In genomic region chr4:158670975-158671664, GRCh38 we compare ENCODE assay signal across 8 cellular contexts. TPM values are rescaled to one million over a fixed set of nuclear protein-coding genes. Genes with fewer than 3 reads are reported as not detected.
DNase-seq lines count a peak whose midpoint lies in the region; ATAC-seq and TF ChIP-seq lines count a peak whose summit lies in the region.

No MANE protein-coding gene starts in this region.

- peak overlapping the region; percentile 95 for H2AFZ ChIP-seq in OCI-LY7 (ENCODE audit: low read length)

- DNase-seq in Caki2 (ENCODE audit: low read depth) (peak; percentile 70), HS-27A (ENCODE audit: low read depth) (peak; percentile 75), OCI-LY7 (ENCODE audit: low spot score) (peak; percentile 53), fibroblast of the conjunctiva (ENCODE audit: low read depth) (peak; percentile 85), nephron progenitor cell (peak; percentile 59)
- peak; percentile 41 for DNase-seq in activated T-helper 9 cell treated with anti-CD3 and anti-CD28 coated beads, Interleukin-2, amount 50 U/mL, for 16 hours (ENCODE audit: low read depth)

- H3K9me2 ChIP-seq in OCI-LY7 (ENCODE audit: insufficient read depth, low read length): no peaks in the 10 kb centered on the region

- H3K27me3 ChIP-seq in stomach smooth muscle (ENCODE audit: control insufficient read depth in 1 of 2, insufficient read depth in 2 of 2, low read length in 2 of 2): no peaks in the 10 kb centered on the region

- no peak for TF ChIP-seq CTCF in OCI-LY7 (conservative IDR thresholded peaks at IDR 0.05; ENCODE audit: low read length)
- no peak for TF ChIP-seq CTCF in nephron progenitor cell (IDR thresholded peaks at IDR 0.05)

- no peaks in the 10 kb centered on the region for H3K9me3 Mint-ChIP-seq in nephron progenitor cell

- no peaks in the 10 kb centered on the region for H3K9me3 ChIP-seq in OCI-LY7 (ENCODE audit: low read length)
- H3K9me3 ChIP-seq in stomach smooth muscle (ENCODE audit: control insufficient read depth in 2 of 2, low read length in 2 of 2): no peaks in the 10 kb centered on the region

- peaks cover 26% of the 10 kb centered on the region for H3K36me3 Mint-ChIP-seq in nephron progenitor cell (ENCODE audit: low read depth)

- H3K27ac ChIP-seq in OCI-LY7 (ENCODE audit: low read depth, low read length, poor library complexity, severe bottlenecking) (peak overlapping the region; percentile 78), stomach smooth muscle (ENCODE audit: low read length) (peak overlapping the region; percentile 98)

- H3K27me3 Mint-ChIP-seq in nephron progenitor cell (ENCODE audit: low read depth, poor library complexity): no peaks in the 10 kb centered on the region

- in situ Hi-C loops in Caki2 (cut with HindIII; ENCODE audit: low pct_unique_long_range_greater_than_20kb, low sequenced_read_pairs): no loop called here

- peak; percentile 27 for ATAC-seq in GM19467 (IDR thresholded peaks at IDR 0.05; ENCODE audit: unreplicated experiment)

- intact Hi-C loops in OCI-LY7 (cut with micrococcal nuclease; ENCODE audit: unreplicated experiment): loop anchor here (5.0 kb wide), 2 partner anchors 431 to 506 kb away; partner anchors contain the start of gene RAPGEF2

- peaks cover 63% of the 10 kb centered on the region for H3K79me2 ChIP-seq in OCI-LY7 (ENCODE audit: insufficient read depth, low read depth, low read length)

- BruUV-seq in OCI-LY7 (replicated peaks; lab: Mats Ljungman, UMichigan): no TSS peak

- peaks cover 39% of the 10 kb centered on the region for H3K4me1 Mint-ChIP-seq in nephron progenitor cell

- H3K36me3 ChIP-seq in OCI-LY7 (ENCODE audit: insufficient read depth, low read length) (peaks cover 30% of the 10 kb centered on the region), stomach smooth muscle (ENCODE audit: control insufficient read depth in 2 of 2, insufficient read depth in 2 of 2, low read length in 2 of 2) (no peaks in the 10 kb centered on the region)

- POLR2A ChIA-PET in OCI-LY7 (lab: Charles Lee): interaction anchor here (0.6 kb wide), 1 partner anchor 13 kb away, joined by 4 read pairs; no protein-coding TSS in a partner anchor

- H3K4me2 ChIP-seq in OCI-LY7 (ENCODE audit: low read length): peak overlapping the region; percentile 90

- CTCF ChIA-PET in OCI-LY7 (lab: Charles Lee; ENCODE audit: unreplicated experiment): no interaction called here

- peaks cover 20% of the 10 kb centered on the region for H4K20me1 ChIP-seq in OCI-LY7 (ENCODE audit: insufficient read depth, low read length)

- H3K4me3 ChIP-seq in OCI-LY7 (ENCODE audit: low read depth, low read length, poor library complexity, severe bottlenecking) (peak overlapping the region; percentile 81), stomach smooth muscle (ENCODE audit: low read length in 2 of 2) (peak overlapping the region; percentile 91 to 98)

- H3K27ac Mint-ChIP-seq in nephron progenitor cell: peak overlapping the region; percentile 99

- H3K4me3 Mint-ChIP-seq in nephron progenitor cell: peak overlapping the region; percentile 98

- H3K4me1 ChIP-seq in OCI-LY7 (ENCODE audit: insufficient read depth, low read length, poor library complexity, severe bottlenecking): peaks cover 7% of the 10 kb centered on the region
- H3K4me1 ChIP-seq in stomach smooth muscle (ENCODE audit: control insufficient read depth, insufficient read depth, low read length): peaks cover 11% of the 10 kb centered on the region

- peak overlapping the region; percentile 75 to 99 for H3K9ac ChIP-seq in stomach smooth muscle (ENCODE audit: low read length in 2 of 2)

RNA-seq across cellular contexts. Expression of gene C4orf46, which starts 0.6 kb away (rescaled TPM):
- 7.7 and 16.4 TPM in 2 replicates for total RNA-seq in Caki2 (2014; rRNA removed; shearing (Covaris generic); ENCODE audit: low replicate concordance)
- 18.3 and 30.4 TPM in 2 replicates for total RNA-seq in OCI-LY7 (2014; rRNA removed; shearing (Covaris generic))
- 23.9 and 28.9 TPM in 2 replicates for total RNA-seq in OCI-LY7 (2022)

RNA-seq across cellular contexts. Expression of gene ETFDH, which starts 1.0 kb away (rescaled TPM):
- 1.8 and 6.3 TPM in 2 replicates for total RNA-seq in Caki2 (2014; rRNA removed; shearing (Covaris generic); ENCODE audit: low replicate concordance)
- total RNA-seq in OCI-LY7 (2014; rRNA removed; shearing (Covaris generic)): 13.3 and 17.6 TPM in 2 replicates
- 18.9 and 19.2 TPM in 2 replicates for total RNA-seq in OCI-LY7 (2022)

RNA-seq across cellular contexts. Expression of gene PPID, which starts 52.1 kb away (rescaled TPM):
- total RNA-seq in Caki2 (2014; rRNA removed; shearing (Covaris generic); ENCODE audit: low replicate concordance): 2.7 and 6.7 TPM in 2 replicates
- total RNA-seq in OCI-LY7 (2014; rRNA removed; shearing (Covaris generic)): 27.3 and 29.9 TPM in 2 replicates
- total RNA-seq in OCI-LY7 (2022): 21.2 and 25.0 TPM in 2 replicates

Comparison
In these comparisons a context has a peak if more than half of its experiments do, and no peak if none do; other contexts are left out.
1. Peak in every context shown above with its lines: DNase-seq, ATAC-seq, H3K4me3 ChIP-seq and H3K27ac ChIP-seq.